1 cellular context compared by ENCODE assay signal in the genomic region with DNA sequence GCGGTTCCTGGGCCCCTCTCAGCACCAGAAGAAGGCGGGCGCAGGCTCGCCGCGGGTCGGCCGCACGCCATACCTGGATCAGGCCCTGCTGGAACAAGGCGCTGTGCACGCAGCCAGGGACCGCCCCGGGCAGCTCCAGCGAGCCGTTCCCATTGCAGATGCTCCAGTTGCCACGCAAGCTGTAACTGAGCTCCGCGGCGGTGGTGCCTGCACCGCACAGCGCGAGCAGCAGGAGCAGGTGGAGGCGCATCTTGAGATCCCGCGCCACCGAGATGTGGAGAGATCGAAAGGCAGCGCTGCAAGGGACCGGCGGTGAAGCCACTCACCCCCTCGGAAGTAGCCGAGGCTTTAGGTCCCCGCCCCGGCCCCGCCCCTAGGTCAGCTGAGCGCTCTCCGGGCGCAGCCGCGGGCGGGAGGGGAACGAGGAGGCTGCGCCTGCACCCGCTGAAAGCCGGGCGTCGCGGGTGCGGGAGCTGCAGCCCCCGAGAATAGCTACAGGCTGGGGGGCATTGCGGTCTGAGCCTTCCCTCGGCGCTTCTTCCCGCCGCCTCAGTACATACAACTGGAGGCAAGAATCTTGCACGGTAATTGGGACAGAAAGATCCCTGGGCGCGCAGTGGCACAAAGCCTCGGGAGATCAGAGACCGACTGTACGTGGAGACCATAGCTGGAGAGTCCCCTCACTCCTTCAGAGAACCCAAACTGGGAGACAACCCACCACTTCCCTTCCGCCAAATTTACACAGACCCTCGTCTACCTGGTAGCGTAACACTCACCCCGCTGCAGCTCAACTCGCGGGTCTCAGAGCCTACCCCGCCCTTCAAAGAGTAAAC.
TF ChIP-seq lines count a peak whose summit lies in the region.

A gene (minus strand): TSS at position 324 of the 833 bp plus-strand sequence. CDS start 74 bp downstream, at position 250.

TF ChIP-seq in K562, 482 proteins besides CTCF, POLR2A, EP300 and RAD21 (continued from another document and continues in another):
- TF ChIP-seq, protein P1, sequence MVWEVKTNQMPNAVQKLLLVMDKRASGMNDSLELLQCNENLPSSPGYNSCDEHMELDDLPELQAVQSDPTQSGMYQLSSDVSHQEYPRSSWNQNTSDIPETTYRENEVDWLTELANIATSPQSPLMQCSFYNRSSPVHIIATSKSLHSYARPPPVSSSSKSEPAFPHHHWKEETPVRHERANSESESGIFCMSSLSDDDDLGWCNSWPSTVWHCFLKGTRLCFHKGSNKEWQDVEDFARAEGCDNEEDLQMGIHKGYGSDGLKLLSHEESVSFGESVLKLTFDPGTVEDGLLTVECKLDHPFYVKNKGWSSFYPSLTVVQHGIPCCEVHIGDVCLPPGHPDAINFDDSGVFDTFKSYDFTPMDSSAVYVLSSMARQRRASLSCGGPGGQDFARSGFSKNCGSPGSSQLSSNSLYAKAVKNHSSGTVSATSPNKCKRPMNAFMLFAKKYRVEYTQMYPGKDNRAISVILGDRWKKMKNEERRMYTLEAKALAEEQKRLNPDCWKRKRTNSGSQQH (CRISPR knock-in tag; IDR thresholded peaks at IDR 0.05): no peak
- TF ChIP-seq, protein P2, sequence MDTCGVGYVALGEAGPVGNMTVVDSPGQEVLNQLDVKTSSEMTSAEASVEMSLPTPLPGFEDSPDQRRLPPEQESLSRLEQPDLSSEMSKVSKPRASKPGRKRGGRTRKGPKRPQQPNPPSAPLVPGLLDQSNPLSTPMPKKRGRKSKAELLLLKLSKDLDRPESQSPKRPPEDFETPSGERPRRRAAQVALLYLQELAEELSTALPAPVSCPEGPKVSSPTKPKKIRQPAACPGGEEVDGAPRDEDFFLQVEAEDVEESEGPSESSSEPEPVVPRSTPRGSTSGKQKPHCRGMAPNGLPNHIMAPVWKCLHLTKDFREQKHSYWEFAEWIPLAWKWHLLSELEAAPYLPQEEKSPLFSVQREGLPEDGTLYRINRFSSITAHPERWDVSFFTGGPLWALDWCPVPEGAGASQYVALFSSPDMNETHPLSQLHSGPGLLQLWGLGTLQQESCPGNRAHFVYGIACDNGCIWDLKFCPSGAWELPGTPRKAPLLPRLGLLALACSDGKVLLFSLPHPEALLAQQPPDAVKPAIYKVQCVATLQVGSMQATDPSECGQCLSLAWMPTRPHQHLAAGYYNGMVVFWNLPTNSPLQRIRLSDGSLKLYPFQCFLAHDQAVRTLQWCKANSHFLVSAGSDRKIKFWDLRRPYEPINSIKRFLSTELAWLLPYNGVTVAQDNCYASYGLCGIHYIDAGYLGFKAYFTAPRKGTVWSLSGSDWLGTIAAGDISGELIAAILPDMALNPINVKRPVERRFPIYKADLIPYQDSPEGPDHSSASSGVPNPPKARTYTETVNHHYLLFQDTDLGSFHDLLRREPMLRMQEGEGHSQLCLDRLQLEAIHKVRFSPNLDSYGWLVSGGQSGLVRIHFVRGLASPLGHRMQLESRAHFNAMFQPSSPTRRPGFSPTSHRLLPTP (IDR thresholded peaks at IDR 0.05; ENCODE audit: borderline replicate concordance, extremely low read depth, insufficient read length): no peak
- TF ChIP-seq SUPT5H (IDR thresholded peaks at IDR 0.05): peak; percentile 69
- no peak for TF ChIP-seq ILF3 (IDR thresholded peaks at IDR 0.05; ENCODE audit: borderline replicate concordance)
- no peak; the same call in 1 of the 2 replicates for TF ChIP-seq ZBTB7A (IDR thresholded peaks at IDR 0.05; ENCODE audit: borderline replicate concordance, control insufficient read depth, low read depth, low read length)
- TF ChIP-seq, protein P3, sequence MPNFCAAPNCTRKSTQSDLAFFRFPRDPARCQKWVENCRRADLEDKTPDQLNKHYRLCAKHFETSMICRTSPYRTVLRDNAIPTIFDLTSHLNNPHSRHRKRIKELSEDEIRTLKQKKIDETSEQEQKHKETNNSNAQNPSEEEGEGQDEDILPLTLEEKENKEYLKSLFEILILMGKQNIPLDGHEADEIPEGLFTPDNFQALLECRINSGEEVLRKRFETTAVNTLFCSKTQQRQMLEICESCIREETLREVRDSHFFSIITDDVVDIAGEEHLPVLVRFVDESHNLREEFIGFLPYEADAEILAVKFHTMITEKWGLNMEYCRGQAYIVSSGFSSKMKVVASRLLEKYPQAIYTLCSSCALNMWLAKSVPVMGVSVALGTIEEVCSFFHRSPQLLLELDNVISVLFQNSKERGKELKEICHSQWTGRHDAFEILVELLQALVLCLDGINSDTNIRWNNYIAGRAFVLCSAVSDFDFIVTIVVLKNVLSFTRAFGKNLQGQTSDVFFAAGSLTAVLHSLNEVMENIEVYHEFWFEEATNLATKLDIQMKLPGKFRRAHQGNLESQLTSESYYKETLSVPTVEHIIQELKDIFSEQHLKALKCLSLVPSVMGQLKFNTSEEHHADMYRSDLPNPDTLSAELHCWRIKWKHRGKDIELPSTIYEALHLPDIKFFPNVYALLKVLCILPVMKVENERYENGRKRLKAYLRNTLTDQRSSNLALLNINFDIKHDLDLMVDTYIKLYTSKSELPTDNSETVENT (CRISPR knock-in tag; IDR thresholded peaks at IDR 0.05): no peak
- TF ChIP-seq JUN (IDR thresholded peaks at IDR 0.05; ENCODE audit: borderline replicate concordance, low read depth, low read length): no peak
- no peak for TF ChIP-seq JUN (CRISPR knock-in tag; IDR thresholded peaks at IDR 0.05; ENCODE audit: borderline replicate concordance)
- peak; percentile 41; the same call in 1 of the 2 replicates for TF ChIP-seq MTA3 (IDR thresholded peaks at IDR 0.05; ENCODE audit: borderline replicate concordance)
- no peak for TF ChIP-seq ZBTB17 (CRISPR knock-in tag; IDR thresholded peaks at IDR 0.05)
- TF ChIP-seq, protein P4, sequence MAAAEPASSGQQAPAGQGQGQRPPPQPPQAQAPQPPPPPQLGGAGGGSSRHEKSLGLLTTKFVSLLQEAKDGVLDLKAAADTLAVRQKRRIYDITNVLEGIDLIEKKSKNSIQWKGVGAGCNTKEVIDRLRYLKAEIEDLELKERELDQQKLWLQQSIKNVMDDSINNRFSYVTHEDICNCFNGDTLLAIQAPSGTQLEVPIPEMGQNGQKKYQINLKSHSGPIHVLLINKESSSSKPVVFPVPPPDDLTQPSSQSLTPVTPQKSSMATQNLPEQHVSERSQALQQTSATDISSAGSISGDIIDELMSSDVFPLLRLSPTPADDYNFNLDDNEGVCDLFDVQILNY (CRISPR knock-in tag; IDR thresholded peaks at IDR 0.05): no peak
- TF ChIP-seq ESRRA (IDR thresholded peaks at IDR 0.05; ENCODE audit: borderline replicate concordance, low read depth): no peak
- TF ChIP-seq PYGO2 (tag; IDR thresholded peaks at IDR 0.05): no peak
- no peak for TF ChIP-seq ZNF583 (CRISPR knock-in tag; IDR thresholded peaks at IDR 0.05)
- TF ChIP-seq ZNF695 (CRISPR knock-in tag; IDR thresholded peaks at IDR 0.05): no peak
- TF ChIP-seq, protein P5, sequence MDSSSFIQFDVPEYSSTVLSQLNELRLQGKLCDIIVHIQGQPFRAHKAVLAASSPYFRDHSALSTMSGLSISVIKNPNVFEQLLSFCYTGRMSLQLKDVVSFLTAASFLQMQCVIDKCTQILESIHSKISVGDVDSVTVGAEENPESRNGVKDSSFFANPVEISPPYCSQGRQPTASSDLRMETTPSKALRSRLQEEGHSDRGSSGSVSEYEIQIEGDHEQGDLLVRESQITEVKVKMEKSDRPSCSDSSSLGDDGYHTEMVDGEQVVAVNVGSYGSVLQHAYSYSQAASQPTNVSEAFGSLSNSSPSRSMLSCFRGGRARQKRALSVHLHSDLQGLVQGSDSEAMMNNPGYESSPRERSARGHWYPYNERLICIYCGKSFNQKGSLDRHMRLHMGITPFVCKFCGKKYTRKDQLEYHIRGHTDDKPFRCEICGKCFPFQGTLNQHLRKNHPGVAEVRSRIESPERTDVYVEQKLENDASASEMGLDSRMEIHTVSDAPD (CRISPR knock-in tag; IDR thresholded peaks at IDR 0.05): no peak
- no peak for TF ChIP-seq MCM7 (IDR thresholded peaks at IDR 0.05)
- no peak for TF ChIP-seq ZNF57 (CRISPR knock-in tag; IDR thresholded peaks at IDR 0.05)
- no peak for TF ChIP-seq ZNF507 (tag; conservative IDR thresholded peaks at IDR 0.05)
- TF ChIP-seq ETV1 (tag; conservative IDR thresholded peaks at IDR 0.05; ENCODE audit: low read depth): peak; percentile 36; the same call in 1 of the 2 replicates
- TF ChIP-seq PHTF2 (CRISPR knock-in tag; IDR thresholded peaks at IDR 0.05): no peak
- TF ChIP-seq CBX1 (IDR thresholded peaks at IDR 0.05; ENCODE audit: low read depth): peak; percentile 94; the same call in 1 of the 2 replicates
- TF ChIP-seq MYBL2 (IDR thresholded peaks at IDR 0.05; ENCODE audit: low read depth): no peak
- no peak for TF ChIP-seq MYBL2 (CRISPR knock-in tag; IDR thresholded peaks at IDR 0.05; ENCODE audit: borderline replicate concordance)
- TF ChIP-seq, protein P6, sequence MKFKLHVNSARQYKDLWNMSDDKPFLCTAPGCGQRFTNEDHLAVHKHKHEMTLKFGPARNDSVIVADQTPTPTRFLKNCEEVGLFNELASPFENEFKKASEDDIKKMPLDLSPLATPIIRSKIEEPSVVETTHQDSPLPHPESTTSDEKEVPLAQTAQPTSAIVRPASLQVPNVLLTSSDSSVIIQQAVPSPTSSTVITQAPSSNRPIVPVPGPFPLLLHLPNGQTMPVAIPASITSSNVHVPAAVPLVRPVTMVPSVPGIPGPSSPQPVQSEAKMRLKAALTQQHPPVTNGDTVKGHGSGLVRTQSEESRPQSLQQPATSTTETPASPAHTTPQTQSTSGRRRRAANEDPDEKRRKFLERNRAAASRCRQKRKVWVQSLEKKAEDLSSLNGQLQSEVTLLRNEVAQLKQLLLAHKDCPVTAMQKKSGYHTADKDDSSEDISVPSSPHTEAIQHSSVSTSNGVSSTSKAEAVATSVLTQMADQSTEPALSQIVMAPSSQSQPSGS (CRISPR knock-in tag; IDR thresholded peaks at IDR 0.05): no peak
- no peak for TF ChIP-seq ZNF778 (CRISPR knock-in tag; IDR thresholded peaks at IDR 0.05)
- no peak for TF ChIP-seq ZNF165 (CRISPR knock-in tag; IDR thresholded peaks at IDR 0.05; ENCODE audit: borderline replicate concordance)
- TF ChIP-seq CBX5 (IDR thresholded peaks at IDR 0.05; ENCODE audit: borderline replicate concordance, low read depth): no peak
- TF ChIP-seq, protein P7, sequence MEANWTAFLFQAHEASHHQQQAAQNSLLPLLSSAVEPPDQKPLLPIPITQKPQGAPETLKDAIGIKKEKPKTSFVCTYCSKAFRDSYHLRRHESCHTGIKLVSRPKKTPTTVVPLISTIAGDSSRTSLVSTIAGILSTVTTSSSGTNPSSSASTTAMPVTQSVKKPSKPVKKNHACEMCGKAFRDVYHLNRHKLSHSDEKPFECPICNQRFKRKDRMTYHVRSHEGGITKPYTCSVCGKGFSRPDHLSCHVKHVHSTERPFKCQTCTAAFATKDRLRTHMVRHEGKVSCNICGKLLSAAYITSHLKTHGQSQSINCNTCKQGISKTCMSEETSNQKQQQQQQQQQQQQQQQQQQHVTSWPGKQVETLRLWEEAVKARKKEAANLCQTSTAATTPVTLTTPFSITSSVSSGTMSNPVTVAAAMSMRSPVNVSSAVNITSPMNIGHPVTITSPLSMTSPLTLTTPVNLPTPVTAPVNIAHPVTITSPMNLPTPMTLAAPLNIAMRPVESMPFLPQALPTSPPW (CRISPR knock-in tag; IDR thresholded peaks at IDR 0.05): peak; percentile 86
- no peak for TF ChIP-seq MAFK (IDR thresholded peaks at IDR 0.05; ENCODE audit: low read length)
- peak; percentile 29; the same call in 1 of the 2 replicates for TF ChIP-seq RB1 (IDR thresholded peaks at IDR 0.05; ENCODE audit: low read depth)
- no peak for TF ChIP-seq MCM2 (IDR thresholded peaks at IDR 0.05; ENCODE audit: low read depth)
- TF ChIP-seq, protein P8, sequence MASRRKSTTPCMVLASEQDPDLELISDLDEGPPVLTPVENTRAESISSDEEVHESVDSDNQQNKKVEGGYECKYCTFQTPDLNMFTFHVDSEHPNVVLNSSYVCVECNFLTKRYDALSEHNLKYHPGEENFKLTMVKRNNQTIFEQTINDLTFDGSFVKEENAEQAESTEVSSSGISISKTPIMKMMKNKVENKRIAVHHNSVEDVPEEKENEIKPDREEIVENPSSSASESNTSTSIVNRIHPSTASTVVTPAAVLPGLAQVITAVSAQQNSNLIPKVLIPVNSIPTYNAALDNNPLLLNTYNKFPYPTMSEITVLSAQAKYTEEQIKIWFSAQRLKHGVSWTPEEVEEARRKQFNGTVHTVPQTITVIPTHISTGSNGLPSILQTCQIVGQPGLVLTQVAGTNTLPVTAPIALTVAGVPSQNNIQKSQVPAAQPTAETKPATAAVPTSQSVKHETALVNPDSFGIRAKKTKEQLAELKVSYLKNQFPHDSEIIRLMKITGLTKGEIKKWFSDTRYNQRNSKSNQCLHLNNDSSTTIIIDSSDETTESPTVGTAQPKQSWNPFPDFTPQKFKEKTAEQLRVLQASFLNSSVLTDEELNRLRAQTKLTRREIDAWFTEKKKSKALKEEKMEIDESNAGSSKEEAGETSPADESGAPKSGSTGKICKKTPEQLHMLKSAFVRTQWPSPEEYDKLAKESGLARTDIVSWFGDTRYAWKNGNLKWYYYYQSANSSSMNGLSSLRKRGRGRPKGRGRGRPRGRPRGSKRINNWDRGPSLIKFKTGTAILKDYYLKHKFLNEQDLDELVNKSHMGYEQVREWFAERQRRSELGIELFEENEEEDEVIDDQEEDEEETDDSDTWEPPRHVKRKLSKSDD (conservative IDR thresholded peaks at IDR 0.05; ENCODE audit: low read length): no peak
- no peak for TF ChIP-seq ZNF143 (CRISPR knock-in tag; IDR thresholded peaks at IDR 0.05)
- TF ChIP-seq ZNF124 (CRISPR knock-in tag; IDR thresholded peaks at IDR 0.05): no peak
- TF ChIP-seq FIP1L1 (IDR thresholded peaks at IDR 0.05; ENCODE audit: low read depth, low read length, poor library complexity, severe bottlenecking): peak; percentile 74
- no peak for TF ChIP-seq PPARD (CRISPR knock-in tag; IDR thresholded peaks at IDR 0.05)
- TF ChIP-seq ZKSCAN3 (CRISPR knock-in tag; IDR thresholded peaks at IDR 0.05): no peak
- no peak for TF ChIP-seq ZFPM2 (CRISPR knock-in tag; IDR thresholded peaks at IDR 0.05)
- TF ChIP-seq, protein P9, sequence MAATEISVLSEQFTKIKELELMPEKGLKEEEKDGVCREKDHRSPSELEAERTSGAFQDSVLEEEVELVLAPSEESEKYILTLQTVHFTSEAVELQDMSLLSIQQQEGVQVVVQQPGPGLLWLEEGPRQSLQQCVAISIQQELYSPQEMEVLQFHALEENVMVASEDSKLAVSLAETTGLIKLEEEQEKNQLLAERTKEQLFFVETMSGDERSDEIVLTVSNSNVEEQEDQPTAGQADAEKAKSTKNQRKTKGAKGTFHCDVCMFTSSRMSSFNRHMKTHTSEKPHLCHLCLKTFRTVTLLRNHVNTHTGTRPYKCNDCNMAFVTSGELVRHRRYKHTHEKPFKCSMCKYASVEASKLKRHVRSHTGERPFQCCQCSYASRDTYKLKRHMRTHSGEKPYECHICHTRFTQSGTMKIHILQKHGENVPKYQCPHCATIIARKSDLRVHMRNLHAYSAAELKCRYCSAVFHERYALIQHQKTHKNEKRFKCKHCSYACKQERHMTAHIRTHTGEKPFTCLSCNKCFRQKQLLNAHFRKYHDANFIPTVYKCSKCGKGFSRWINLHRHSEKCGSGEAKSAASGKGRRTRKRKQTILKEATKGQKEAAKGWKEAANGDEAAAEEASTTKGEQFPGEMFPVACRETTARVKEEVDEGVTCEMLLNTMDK (IDR thresholded peaks at IDR 0.05; ENCODE audit: borderline replicate concordance, insufficient read depth, low read depth, low read length, poor library complexity, severe bottlenecking): no peak
- no peak for TF ChIP-seq LEF1 (IDR thresholded peaks at IDR 0.05)
- no peak for TF ChIP-seq SAFB (IDR thresholded peaks at IDR 0.05; ENCODE audit: borderline replicate concordance, low read depth, low read length)
- no peak for TF ChIP-seq ZNF140 (CRISPR knock-in tag; IDR thresholded peaks at IDR 0.05)
- no peak for TF ChIP-seq PHB (CRISPR knock-in tag; IDR thresholded peaks at IDR 0.05)
- TF ChIP-seq ARNT (IDR thresholded peaks at IDR 0.05): no peak
- TF ChIP-seq FOXJ3 (CRISPR knock-in tag; IDR thresholded peaks at IDR 0.05): no peak
